Comparison of ENCODE assay signal across 9 cellular contexts in the genomic region with DNA sequence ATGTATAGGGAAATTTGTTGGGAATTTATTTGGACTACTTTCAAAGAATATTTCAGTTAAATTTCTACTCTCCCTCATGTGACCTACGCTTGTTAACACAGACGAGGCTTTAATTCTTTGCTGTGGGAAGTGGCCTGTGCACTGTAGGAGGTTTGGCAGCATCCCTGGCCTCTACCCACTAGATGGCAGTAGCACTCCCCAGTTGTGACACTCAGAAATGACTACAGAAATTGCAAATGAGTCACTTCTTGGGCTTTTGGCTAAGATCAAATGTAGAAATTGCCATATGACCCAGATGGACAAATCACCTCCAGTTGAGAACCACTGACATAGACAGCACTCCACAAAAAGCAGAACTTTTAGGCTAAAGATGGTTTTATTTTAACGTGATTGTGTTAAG. TPM values are rescaled to one million over a fixed set of nuclear protein-coding genes. Genes with fewer than 3 reads are reported as not detected.
A peak's percentile ranks its signal among the peaks of the same experiment; 100 is the strongest.
DNase-seq lines count a peak whose midpoint lies in the region; ATAC-seq, FAIRE-seq and TF ChIP-seq lines count a peak whose summit lies in the region.
"Had no signal": no experiment of that assay in that cellular context is flagged by ENCODE, and none has a peak within 500 bp of the region (broad histone marks: within the 10 kb centered on the region; RNA-seq: fewer than 3 reads in every experiment).

No MANE protein-coding gene starts in this region.

- DNase-seq in SIG-M5 treated with dmso at 0.1 percent for 504 hours (lab: John Stamatoyannopoulos, UW; ENCODE audit: unreplicated experiment) (peak; percentile 67), SIG-M5 (lab: John Stamatoyannopoulos, UW) (no peak), NCI-H774 (lab: John Stamatoyannopoulos, UW) (peak; percentile 5), mucosa of descending colon (peak in 2 of 3 donors; percentile 56 to 77)
- DNase-seq in activated CD8-positive, alpha-beta memory T cell treated with anti-CD3 and anti-CD28 coated beads for 4 hours (ENCODE audit: low read depth in 2 of 2): peak; percentile 13 to 19
- DNase-seq in stimulated activated naive CD4-positive, alpha-beta T cell (lab: John Stamatoyannopoulos, UW): peak in 5 of 6 experiments; percentile 1 to 48 (median 16)

- no peaks in the 10 kb centered on the region for H3K4me1 ChIP-seq in mucosa of descending colon (ENCODE audit: low read depth)

- H3K36me3 ChIP-seq in mucosa of descending colon (ENCODE audit: low read depth): no peaks in the 10 kb centered on the region

- intact Hi-C loops in mucosa of descending colon (cut with DNase I, micrococcal nuclease): no loop called here

- FAIRE-seq in endometrium (lab: Jason Lieb, UNC): peak; percentile 67

- H3K9me3 ChIP-seq in mucosa of descending colon: no peaks in the 10 kb centered on the region

- H3K4me3 ChIP-seq in mucosa of descending colon: no peak overlapping the region
- H3K4me3 ChIP-seq: skin epidermis had no signal

- ATAC-seq in HG02973 (IDR thresholded peaks at IDR 0.05; ENCODE audit: unreplicated experiment) (peak; percentile 62), mucosa of descending colon (peak; percentile 90)

- peak; percentile 43 for TF ChIP-seq CTCF in mucosa of descending colon (IDR thresholded peaks at IDR 0.05)

RNA-seq across cellular contexts. Expression of a gene that starts 22.1 kb away (rescaled TPM):
- 1 to 10 TPM; 6.0 to 9.7 (median 8.4) TPM for total RNA-seq in mucosa of descending colon

RNA-seq across cellular contexts. Expression of a gene that starts 29.6 kb away (rescaled TPM):
- 1 to 10 TPM; 2.4 to 5.4 (median 3.8) TPM for total RNA-seq in mucosa of descending colon
